ENCODE assay signal across 8 cellular contexts in the genomic region with DNA sequence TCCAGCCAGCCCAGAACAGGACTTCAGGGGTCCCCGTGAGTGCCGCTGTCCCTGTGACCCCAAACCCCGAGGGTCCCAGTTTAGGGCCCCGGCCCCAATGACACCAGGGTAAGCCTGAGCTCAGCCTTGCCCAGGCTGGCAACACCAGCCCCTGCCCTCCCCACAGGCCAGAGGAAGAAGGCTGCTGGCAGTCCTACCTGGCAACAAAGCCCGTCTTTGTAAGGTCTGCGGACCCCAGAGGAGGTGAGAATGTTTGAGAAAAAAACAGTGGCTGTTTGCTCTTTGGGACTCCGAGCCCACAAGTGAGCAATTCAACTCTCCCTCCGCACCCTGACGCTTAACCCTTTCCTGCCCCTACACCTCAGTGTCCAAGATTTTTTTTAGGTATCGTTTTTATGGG. TPM values are rescaled to one million over a fixed set of nuclear protein-coding genes. Genes with fewer than 3 reads are reported as not detected.
A peak's percentile ranks its signal among the peaks of the same experiment; 100 is the strongest.
DNase-seq lines count a peak whose midpoint lies in the region; ATAC-seq and TF ChIP-seq lines count a peak whose summit lies in the region.

No MANE protein-coding gene starts in this region.

- CTCF ChIA-PET in activated CD8-positive, alpha-beta memory T cell treated with anti-CD3 and anti-CD28 coated beads, Interleukin-2, amount 10 ng/mL, durations not matched to agents 7 days and 5 days (lab: Charles Lee): interaction anchor here (0.6 to 2.7 kb wide), 10 partner anchors 18 to 350 kb away, joined by 3 to 15 read pairs (median 4); a partner anchor contains a TSS
- CTCF ChIA-PET in activated CD8-positive, alpha-beta T cell treated with anti-CD3 and anti-CD28 coated beads for 36 hours (lab: Charles Lee): interaction anchor here (0.9 to 2.8 kb wide), 7 partner anchors 16 to 333 kb away, joined by 3 to 12 read pairs (median 3); a partner anchor contains a TSS

- peak overlapping the region; percentile 78 for H3K4me3 Mint-ChIP-seq in activated CD8-positive, alpha-beta memory T cell treated with anti-CD3 and anti-CD28 coated beads, Interleukin-2, amount 10 ng/mL, durations not matched to agents 7 days and 5 days
- H3K4me3 Mint-ChIP-seq in activated CD8-positive, alpha-beta T cell treated with anti-CD3 and anti-CD28 coated beads for 36 hours: peak overlapping the region; percentile 91

- intact Hi-C loops in activated CD8-positive, alpha-beta T cell treated with anti-CD3 and anti-CD28 coated beads for 36 hours (cut with micrococcal nuclease): no loop called here
- intact Hi-C loops in sciatic nerve (cut with DNase I): no loop called here

- no peak for DNase-seq in activated CD8-positive, alpha-beta memory T cell treated with anti-CD3 and anti-CD28 coated beads, Interleukin-2, amount 10 ng/mL, durations not matched to agents 7 days and 5 days
- DNase-seq in activated CD8-positive, alpha-beta memory T cell treated with anti-CD3 and anti-CD28 coated beads, Interleukin-2, amount 50 U/mL, for 48 hours: no peak
- no peak for DNase-seq in activated CD8-positive, alpha-beta T cell treated with anti-CD3 and anti-CD28 coated beads for 36 hours
- DNase-seq in hepatic stellate cell (ENCODE audit: low spot score): peak; percentile 44
- DNase-seq in sciatic nerve (ENCODE audit: low spot score): peak; percentile 59
- no peak for DNase-seq in stimulated activated CD4-positive, alpha-beta T cell treated with anti-CD3 and anti-CD28 coated beads, Interleukin-2, amount 100 ng/mL, for 48 hours
- no peak for DNase-seq in NCI-H2081 treated with DMSO at 0.1 percent for 48 hours (lab: John Stamatoyannopoulos, UW)
- no peak for DNase-seq in RPMI8226

- H3K27ac Mint-ChIP-seq in activated CD8-positive, alpha-beta memory T cell treated with anti-CD3 and anti-CD28 coated beads, Interleukin-2, amount 10 ng/mL, durations not matched to agents 7 days and 5 days: peak overlapping the region; percentile 67
- peak overlapping the region; percentile 85 for H3K27ac Mint-ChIP-seq in activated CD8-positive, alpha-beta T cell treated with anti-CD3 and anti-CD28 coated beads for 36 hours

- TF ChIP-seq CTCF in activated CD8-positive, alpha-beta T cell treated with anti-CD3 and anti-CD28 coated beads for 36 hours (IDR thresholded peaks at IDR 0.05): no peak

- H3K9me3 Mint-ChIP-seq in activated CD8-positive, alpha-beta memory T cell treated with anti-CD3 and anti-CD28 coated beads, Interleukin-2, amount 10 ng/mL, durations not matched to agents 7 days and 5 days (ENCODE audit: low read depth): no peaks in the 10 kb centered on the region
- H3K9me3 Mint-ChIP-seq in activated CD8-positive, alpha-beta T cell treated with anti-CD3 and anti-CD28 coated beads for 36 hours: no peaks in the 10 kb centered on the region

- H3K27me3 Mint-ChIP-seq in activated CD8-positive, alpha-beta memory T cell treated with anti-CD3 and anti-CD28 coated beads, Interleukin-2, amount 10 ng/mL, durations not matched to agents 7 days and 5 days: no peaks in the 10 kb centered on the region
- H3K27me3 Mint-ChIP-seq in activated CD8-positive, alpha-beta T cell treated with anti-CD3 and anti-CD28 coated beads for 36 hours: no peaks in the 10 kb centered on the region

- no peaks in the 10 kb centered on the region for H3K36me3 Mint-ChIP-seq in activated CD8-positive, alpha-beta memory T cell treated with anti-CD3 and anti-CD28 coated beads, Interleukin-2, amount 10 ng/mL, durations not matched to agents 7 days and 5 days
- peaks cover 7% of the 10 kb centered on the region for H3K36me3 Mint-ChIP-seq in activated CD8-positive, alpha-beta T cell treated with anti-CD3 and anti-CD28 coated beads for 36 hours (ENCODE audit: low read depth)

- H3K4me1 Mint-ChIP-seq in activated CD8-positive, alpha-beta memory T cell treated with anti-CD3 and anti-CD28 coated beads, Interleukin-2, amount 10 ng/mL, durations not matched to agents 7 days and 5 days: peaks cover 18% of the 10 kb centered on the region
- peaks cover 19% of the 10 kb centered on the region for H3K4me1 Mint-ChIP-seq in activated CD8-positive, alpha-beta T cell treated with anti-CD3 and anti-CD28 coated beads for 36 hours (ENCODE audit: low read depth)

- POLR2A ChIA-PET in activated CD8-positive, alpha-beta T cell treated with anti-CD3 and anti-CD28 coated beads for 36 hours (lab: Charles Lee): interaction anchor here (0.9 to 1.7 kb wide), 6 partner anchors 32 to 195 kb away, joined by 3 to 9 read pairs (median 4); a partner anchor contains a TSS

- ATAC-seq in activated CD8-positive, alpha-beta memory T cell treated with anti-CD3 and anti-CD28 coated beads, Interleukin-2, amount 10 ng/mL, durations not matched to agents 7 days and 5 days: no peak
- ATAC-seq in activated CD8-positive, alpha-beta T cell treated with anti-CD3 and anti-CD28 coated beads for 36 hours: no peak
- ATAC-seq in sciatic nerve: peak; percentile 4

RNA-seq across cellular contexts. Expression of a gene that starts 1.7 kb away (rescaled TPM):
- total RNA-seq in activated CD8-positive, alpha-beta memory T cell treated with anti-CD3 and anti-CD28 coated beads, Interleukin-2, amount 10 ng/mL, durations not matched to agents 7 days and 5 days: 10 to 100 TPM; 30.5 to 48.5 TPM
- total RNA-seq in activated CD8-positive, alpha-beta T cell treated with anti-CD3 and anti-CD28 coated beads for 36 hours: 100 to 1,000 TPM; 108 to 111 TPM
- 80.8 TPM for total RNA-seq in sciatic nerve

RNA-seq across cellular contexts. Expression of a gene that starts 36.7 kb away (rescaled TPM):
- total RNA-seq in activated CD8-positive, alpha-beta memory T cell treated with anti-CD3 and anti-CD28 coated beads, Interleukin-2, amount 10 ng/mL, durations not matched to agents 7 days and 5 days: 10 to 100 TPM; 29.5 to 31.7 TPM
- 10 to 100 TPM; 28.1 to 31.0 TPM for total RNA-seq in activated CD8-positive, alpha-beta T cell treated with anti-CD3 and anti-CD28 coated beads for 36 hours
- total RNA-seq in sciatic nerve: 10.3 TPM

RNA-seq across cellular contexts. Expression of a gene that starts 37.0 kb away (rescaled TPM):
- total RNA-seq in activated CD8-positive, alpha-beta memory T cell treated with anti-CD3 and anti-CD28 coated beads, Interleukin-2, amount 10 ng/mL, durations not matched to agents 7 days and 5 days: 100 to 1,000 TPM; 129 to 186 TPM
- 100 to 1,000 TPM in 1 of 2 experiments, 10 to 100 TPM in 1; 96.9 to 101 TPM for total RNA-seq in activated CD8-positive, alpha-beta T cell treated with anti-CD3 and anti-CD28 coated beads for 36 hours
- total RNA-seq in sciatic nerve: 22.9 TPM

Comparison
In these comparisons a context has a peak if more than half of its experiments do, and no peak if none do; other contexts are left out.
1. DNase-seq: peak in hepatic stellate cell (single experiment) and sciatic nerve (single experiment); none in activated CD8-positive, alpha-beta memory T cell treated with anti-CD3 and anti-CD28 coated beads, Interleukin-2, amount 10 ng/mL, durations not matched to agents 7 days and 5 days (single experiment), activated CD8-positive, alpha-beta memory T cell treated with anti-CD3 and anti-CD28 coated beads, Interleukin-2, amount 50 U/mL, for 48 hours (single experiment), activated CD8-positive, alpha-beta T cell treated with anti-CD3 and anti-CD28 coated beads for 36 hours (single experiment), stimulated activated CD4-positive, alpha-beta T cell treated with anti-CD3 and anti-CD28 coated beads, Interleukin-2, amount 100 ng/mL, for 48 hours (0 of 2), NCI-H2081 treated with DMSO at 0.1 percent for 48 hours (single experiment) and RPMI8226 (single experiment).